ENCODE assay signal across 14 cellular contexts in genomic region chr6:4935486-4935885, GRCh38.
DNase-seq lines count a peak whose midpoint lies in the region; ATAC-seq lines count a peak whose summit lies in the region.
"Had no signal": no experiment of that assay in that cellular context is flagged by ENCODE, and none has a peak within 500 bp of the region (broad histone marks: within the 10 kb centered on the region; RNA-seq: fewer than 3 reads in every experiment).

No MANE protein-coding gene starts in this region.

- H3K4me1 Mint-ChIP-seq in stimulated activated memory B cell treated with anti-CD40 and anti-IgM and Interleukin-4, amounts not matched to agents 10 μg/mL and 1 μg/mL and 100 μg/mL, for 72 hours: peaks cover 22% of the 10 kb centered on the region

- H3K27me3 Mint-ChIP-seq in stimulated activated memory B cell treated with anti-CD40 and anti-IgM and Interleukin-4, amounts not matched to agents 10 μg/mL and 1 μg/mL and 100 μg/mL, for 72 hours: no peaks in the 10 kb centered on the region
- H3K27me3 Mint-ChIP-seq: naive thymus-derived CD4-positive, alpha-beta T cell had no signal

- H3K27ac Mint-ChIP-seq in activated naive CD4-positive, alpha-beta T cell treated with anti-CD3 and anti-CD28 coated beads, Interleukin-2, amount 50 U/mL, for 72 hours: no peak overlapping the region
- H3K27ac Mint-ChIP-seq in stimulated activated memory B cell treated with anti-CD40 and anti-IgM and Interleukin-4, amounts not matched to agents 10 μg/mL and 1 μg/mL and 100 μg/mL, for 72 hours: peak overlapping the region; percentile 3

- peak; percentile 61 for ATAC-seq in HG02981 (IDR thresholded peaks at IDR 0.05; ENCODE audit: unreplicated experiment)
- peak; percentile 81 to 84 for ATAC-seq in activated naive CD4-positive, alpha-beta T cell treated with anti-CD3 and anti-CD28 coated beads, Interleukin-2, amount 50 U/mL, for 72 hours
- no peak for ATAC-seq in stimulated activated memory B cell treated with anti-CD40 and anti-IgM and Interleukin-4, amounts not matched to agents 10 μg/mL and 1 μg/mL and 100 μg/mL, for 72 hours
- ATAC-seq in HG03135 (IDR thresholded peaks at IDR 0.05; ENCODE audit: unreplicated experiment): no peak
- no peak for ATAC-seq in GM19452 (IDR thresholded peaks at IDR 0.05; ENCODE audit: unreplicated experiment)
- ATAC-seq: gastroesophageal sphincter; naive thymus-derived CD4-positive, alpha-beta T cell; sciatic nerve had no signal

- no peak overlapping the region for H3K4me3 Mint-ChIP-seq in stimulated activated memory B cell treated with anti-CD40 and anti-IgM and Interleukin-4, amounts not matched to agents 10 μg/mL and 1 μg/mL and 100 μg/mL, for 72 hours

- DNase-seq in activated naive CD4-positive, alpha-beta T cell treated with Interleukin-2 at 50 U/mL for 16 hours: peak; percentile 22
- no peak for DNase-seq in activated naive CD4-positive, alpha-beta T cell treated with anti-CD3 and anti-CD28 coated beads, Interleukin-2, amount 50 U/mL, for 16 hours
- DNase-seq in activated naive CD4-positive, alpha-beta T cell treated with anti-CD3 and anti-CD28 coated beads, Interleukin-2, amount 50 U/mL, for 72 hours (ENCODE audit: low spot score in 2 of 2): peak in 1 of 2 donors; percentile 27
- no peak for DNase-seq in NCI-H2227 (lab: John Stamatoyannopoulos, UW; ENCODE audit: unreplicated experiment)
- DNase-seq: DMS79 treated with DMSO at 0.1 percent for 48 hours; naive thymus-derived CD4-positive, alpha-beta T cell; NCI-H1694 treated with DMSO at 0.1 percent for 48 hours; upper lobe of left lung had no signal

- H3K36me3 Mint-ChIP-seq in activated naive CD4-positive, alpha-beta T cell treated with anti-CD3 and anti-CD28 coated beads, Interleukin-2, amount 50 U/mL, for 72 hours: peaks cover 0 to 7% of the 10 kb centered on the region in 2 donors
- H3K36me3 Mint-ChIP-seq in stimulated activated memory B cell treated with anti-CD40 and anti-IgM and Interleukin-4, amounts not matched to agents 10 μg/mL and 1 μg/mL and 100 μg/mL, for 72 hours: peaks cover 39% of the 10 kb centered on the region

- no peaks in the 10 kb centered on the region for H3K9me3 Mint-ChIP-seq in activated naive CD4-positive, alpha-beta T cell treated with anti-CD3 and anti-CD28 coated beads, Interleukin-2, amount 50 U/mL, for 72 hours
- no peaks in the 10 kb centered on the region for H3K9me3 Mint-ChIP-seq in stimulated activated memory B cell treated with anti-CD40 and anti-IgM and Interleukin-4, amounts not matched to agents 10 μg/mL and 1 μg/mL and 100 μg/mL, for 72 hours
- H3K9me3 Mint-ChIP-seq: naive thymus-derived CD4-positive, alpha-beta T cell had no signal

Comparison
In these comparisons a context has a peak if more than half of its experiments do, and no peak if none do; other contexts are left out.
1. ATAC-seq: peak in HG02981 (single experiment) and activated naive CD4-positive, alpha-beta T cell treated with anti-CD3 and anti-CD28 coated beads, Interleukin-2, amount 50 U/mL, for 72 hours (2 of 2); none in stimulated activated memory B cell treated with anti-CD40 and anti-IgM and Interleukin-4, amounts not matched to agents 10 μg/mL and 1 μg/mL and 100 μg/mL, for 72 hours (single experiment), HG03135 (single experiment) and GM19452 (single experiment).